Comparison of ENCODE assay signal across 8 cellular contexts in the genomic region with DNA sequence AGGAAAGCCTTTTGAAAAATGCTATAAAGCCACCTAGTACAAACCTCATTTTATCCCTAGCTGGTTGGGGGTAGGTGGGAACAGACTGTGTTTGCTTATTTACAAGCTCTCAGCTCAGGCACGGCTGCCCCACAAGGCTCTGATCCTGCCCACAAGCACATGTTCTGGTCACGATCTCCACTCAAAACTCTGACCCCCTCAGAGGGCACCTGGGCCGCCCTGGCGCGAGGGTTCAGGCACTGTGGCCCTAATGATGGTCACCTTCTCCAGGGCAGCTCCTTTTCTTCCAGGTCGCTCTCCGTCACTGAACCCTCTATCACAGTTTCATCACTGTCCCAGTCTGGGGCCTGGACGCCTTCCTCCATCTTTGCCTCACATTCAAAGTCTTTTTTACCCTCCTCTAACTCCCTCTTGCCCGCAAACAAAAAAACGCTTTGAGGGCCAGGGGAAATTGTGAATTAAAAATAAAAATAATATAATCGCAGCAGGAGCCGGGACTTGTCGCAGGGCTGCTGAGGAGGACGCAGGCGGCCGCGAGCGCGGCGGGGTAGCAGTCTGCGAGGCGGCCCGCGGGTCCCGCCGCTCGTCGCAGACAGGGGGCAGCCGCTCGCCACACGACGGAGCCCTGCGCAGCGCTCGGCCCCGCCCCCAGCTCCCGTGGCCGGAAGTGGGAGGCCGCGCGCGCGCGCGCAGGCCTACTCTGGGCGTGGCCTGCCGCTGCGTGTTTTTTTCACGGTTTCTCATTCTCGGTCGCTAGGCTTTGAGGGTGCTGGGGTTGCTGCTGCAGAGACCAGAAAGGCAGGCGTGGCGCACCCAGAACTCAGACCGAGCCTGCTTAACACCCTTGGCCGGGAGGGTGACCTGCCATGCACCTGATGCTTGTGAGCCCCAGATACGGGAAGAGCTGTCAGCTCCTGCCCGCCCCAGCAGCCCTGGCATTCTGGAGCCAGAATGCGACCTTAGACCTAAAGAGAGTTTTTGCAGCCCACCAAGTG. TPM values are rescaled to one million over a fixed set of nuclear protein-coding genes. Genes with fewer than 3 reads are reported as not detected.
DNase-seq lines count a peak whose midpoint lies in the region; ATAC-seq and TF ChIP-seq lines count a peak whose summit lies in the region.

ANKRD31 (minus strand) TSS at position 557 of the 995 bp plus-strand sequence; CDS start at position 365, 192 bp downstream.

- intact Hi-C loops in left ventricle myocardium superior (cut with micrococcal nuclease) = no loop called here
- intact Hi-C loops in psoas muscle (cut with DNase I) = loop anchor here (2.0 to 10.0 kb wide), 4 partner anchors 98 to 444 kb away; partner anchors contain the start of genes HMGCR (in 2 of the 2) and GCNT4 (in 1 of the 2)

- WGBS in psoas muscle, 3 donors = 2 to 5% (median 3%) methylated on average over 36 to 58 of the region's 58 CpGs
- 3% methylated on average over 58 of the region's 58 CpGs for WGBS in urinary bladder

- no peaks in the 10 kb centered on the region for H3K36me3 ChIP-seq in psoas muscle (ENCODE audit: insufficient read depth in 1 of 2, low read depth in 1 of 2)
- no peaks in the 10 kb centered on the region for H3K36me3 ChIP-seq in urinary bladder (ENCODE audit: insufficient read depth)

- H3K4me1 ChIP-seq in psoas muscle = no peaks in the 10 kb centered on the region
- no peaks in the 10 kb centered on the region for H3K4me1 ChIP-seq in urinary bladder (ENCODE audit: insufficient read depth)

- H3K27ac ChIP-seq in psoas muscle = peak within 1 kb of the TSS; percentile 2
- peak within 1 kb of the TSS; percentile 44 for H3K27ac ChIP-seq in urinary bladder (ENCODE audit: low read depth)

- DNase-seq in NCI-H1105 treated with DMSO at 0.1 percent for 48 hours (lab: John Stamatoyannopoulos, UW) (peak; percentile 66), T follicular helper cell (ENCODE audit: low read depth) (peak; percentile 84), amniotic stem cell (lab: John Stamatoyannopoulos, UW) (peak; percentile 39), left ventricle myocardium superior (peak; percentile 94), psoas muscle (peak; percentile 88 to 90)

- no peaks in the 10 kb centered on the region for H3K9me3 ChIP-seq in psoas muscle

- no peaks in the 10 kb centered on the region for H3K27me3 ChIP-seq in psoas muscle (ENCODE audit: insufficient read depth in 3 of 3, low read length in 2 of 3)

- peak within 1 kb of the TSS; percentile 91 for H3K4me3 ChIP-seq in GM12875 (ENCODE audit: low read depth, low read length)
- H3K4me3 ChIP-seq in psoas muscle = peak within 1 kb of the TSS; percentile 73
- peak within 1 kb of the TSS; percentile 46 for H3K4me3 ChIP-seq in urinary bladder (ENCODE audit: low read depth, low read length)

- peak; percentile 99 for ATAC-seq in HG02678 (IDR thresholded peaks at IDR 0.05; ENCODE audit: unreplicated experiment)
- ATAC-seq in left ventricle myocardium superior = peak; percentile 100
- ATAC-seq in psoas muscle = peak; percentile 100

- peak; percentile 87 for TF ChIP-seq CTCF in GM12875 (IDR thresholded peaks at IDR 0.05; ENCODE audit: borderline replicate concordance, insufficient read depth, low read depth, low read length)
- peak; percentile 85 for TF ChIP-seq CTCF in psoas muscle (IDR thresholded peaks at IDR 0.05)

RNA-seq across cellular contexts. Expression of gene ANKRD31, which starts in this region (rescaled TPM):
- total RNA-seq in left ventricle myocardium superior (not detected), psoas muscle (under 1 TPM in 3 of 4 donors, not detected in 1; 0.04 to 0.11 (median 0.06) TPM), urinary bladder (0.69 TPM)
- polyA plus RNA-seq in psoas muscle (under 1 TPM in 2 of 3 donors, not detected in 1; 0.01 to 0.06 TPM), urinary bladder (0.05 TPM)

Comparison
In these comparisons a context has a peak if more than half of its experiments do, and no peak if none do; other contexts are left out.
1. Peak in every context shown above with its lines: DNase-seq, ATAC-seq, H3K4me3 ChIP-seq and H3K27ac ChIP-seq.
2. Peak in DNase-seq and ATAC-seq in left ventricle myocardium superior; RNA of the gene not detected or under 1 TPM.
3. Peak in DNase-seq, ATAC-seq, H3K4me3 ChIP-seq and H3K27ac ChIP-seq in psoas muscle; RNA of the gene not detected or under 1 TPM.
4. DNase-seq: peak in every context shown above with its lines; median percentile 94 in left ventricle myocardium superior; 89 in psoas muscle; 84 in T follicular helper cell; 66 in NCI-H1105 treated with DMSO at 0.1 percent for 48 hours; 39 in amniotic stem cell.